Comparison of ENCODE assay signal across 8 cellular contexts in the genomic region with DNA sequence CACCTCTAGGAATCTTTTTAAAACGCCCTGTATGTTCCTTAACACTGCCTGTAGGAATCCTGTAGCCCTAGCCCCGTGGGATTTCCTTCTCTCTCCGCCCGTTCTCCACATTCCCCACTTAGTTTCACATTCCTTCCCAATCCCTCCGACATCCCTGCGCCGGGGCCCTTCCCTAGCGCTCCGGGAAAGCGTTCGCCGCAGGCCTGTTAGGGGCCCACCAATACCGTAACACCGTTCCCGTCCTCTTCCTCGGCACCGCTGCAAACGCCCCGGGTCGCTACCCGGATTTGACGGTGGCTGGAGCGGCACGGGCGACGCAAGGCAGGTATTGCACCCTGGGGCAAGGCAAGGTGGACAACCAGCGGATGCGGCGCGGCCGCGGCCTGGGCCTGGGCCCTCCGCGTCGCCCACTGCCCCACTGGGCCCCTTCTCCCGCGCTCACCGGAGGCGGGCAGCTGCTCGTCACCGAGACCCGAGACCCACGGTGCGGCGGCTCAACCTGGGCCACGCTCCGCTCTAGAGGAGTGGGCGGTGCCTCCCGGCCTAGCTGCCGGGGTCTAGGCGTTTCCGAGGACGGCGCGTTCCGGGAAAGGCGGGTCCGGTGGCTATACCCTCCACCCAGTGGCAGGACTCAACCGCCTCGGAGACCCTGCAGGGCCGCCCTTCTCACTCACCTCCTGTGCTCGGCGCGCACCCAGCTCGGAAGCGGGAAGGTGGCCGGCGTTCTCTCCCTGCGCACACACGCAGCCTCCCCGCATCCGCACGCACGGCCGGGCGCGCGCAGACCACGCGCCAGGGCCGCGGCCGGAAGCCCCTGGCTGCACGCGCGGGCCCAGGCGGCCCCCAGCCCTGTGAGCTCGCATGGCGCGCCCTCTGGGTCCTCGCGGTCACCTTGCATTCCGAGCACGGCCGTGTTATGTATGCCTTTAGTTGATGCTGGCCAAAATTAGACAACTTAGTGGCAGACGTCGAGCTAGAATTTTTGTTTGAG. TPM values are rescaled to one million over a fixed set of nuclear protein-coding genes. Genes with fewer than 3 reads are reported as not detected.
A peak's percentile ranks its signal among the peaks of the same experiment; 100 is the strongest.
DNase-seq lines count a peak whose midpoint lies in the region; ATAC-seq and TF ChIP-seq lines count a peak whose summit lies in the region.

A gene with protein sequence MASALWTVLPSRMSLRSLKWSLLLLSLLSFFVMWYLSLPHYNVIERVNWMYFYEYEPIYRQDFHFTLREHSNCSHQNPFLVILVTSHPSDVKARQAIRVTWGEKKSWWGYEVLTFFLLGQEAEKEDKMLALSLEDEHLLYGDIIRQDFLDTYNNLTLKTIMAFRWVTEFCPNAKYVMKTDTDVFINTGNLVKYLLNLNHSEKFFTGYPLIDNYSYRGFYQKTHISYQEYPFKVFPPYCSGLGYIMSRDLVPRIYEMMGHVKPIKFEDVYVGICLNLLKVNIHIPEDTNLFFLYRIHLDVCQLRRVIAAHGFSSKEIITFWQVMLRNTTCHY (minus strand): TSS at position 789 of the 991 bp plus-strand sequence. CDS start 18,595 bp downstream, outside the sequence.

- peak within 1 kb of the TSS; percentile 70 for H3K4me3 Mint-ChIP-seq in activated naive CD8-positive, alpha-beta T cell treated with anti-CD3 and anti-CD28 coated beads, Interleukin-2, amount 50 U/mL, for 24 hours

- in situ Hi-C loops in ACHN (cut with HindIII; ENCODE audit: low pct_ligation_motif_present, low pct_unique_long_range_greater_than_20kb, low sequenced_read_pairs), result no loop called here

- H3K9me3 ChIP-seq in cardiac muscle cell (ENCODE audit: low read depth), result no peaks in the 10 kb centered on the region
- H3K9me3 ChIP-seq in osteoblast (ENCODE audit: low read depth, low read length), result no peaks in the 10 kb centered on the region

- H3K4me2 ChIP-seq in osteoblast (ENCODE audit: insufficient read depth, low read length), result peak within 1 kb of the TSS; percentile 80

- H2AFZ ChIP-seq in osteoblast (ENCODE audit: low read length), result peak within 1 kb of the TSS; percentile 64

- peaks cover 16% of the 10 kb centered on the region for H3K4me1 ChIP-seq in cardiac muscle cell (ENCODE audit: low read depth)
- H3K4me1 ChIP-seq in osteoblast (ENCODE audit: insufficient read depth, low read length), result peaks cover 9% of the 10 kb centered on the region

- no peaks in the 10 kb centered on the region for H4K20me1 ChIP-seq in osteoblast (ENCODE audit: insufficient read depth, low read length)

- H3K4me1 Mint-ChIP-seq in activated naive CD8-positive, alpha-beta T cell treated with anti-CD3 and anti-CD28 coated beads, Interleukin-2, amount 50 U/mL, for 24 hours, result peaks cover 10% of the 10 kb centered on the region

- H3K27me3 ChIP-seq in cardiac muscle cell (peaks cover 19% of the 10 kb centered on the region), osteoblast (ENCODE audit: insufficient read depth, low read length) (no peaks in the 10 kb centered on the region)

- ATAC-seq in GM18508 (IDR thresholded peaks at IDR 0.05; ENCODE audit: insufficient read depth, unreplicated experiment), result peak; percentile 61
- ATAC-seq in HG02938 (IDR thresholded peaks at IDR 0.05; ENCODE audit: unreplicated experiment), result peak; percentile 68
- peak; percentile 67 for ATAC-seq in activated naive CD8-positive, alpha-beta T cell treated with anti-CD3 and anti-CD28 coated beads, Interleukin-2, amount 50 U/mL, for 24 hours

- no peaks in the 10 kb centered on the region for H3K9me3 Mint-ChIP-seq in activated naive CD8-positive, alpha-beta T cell treated with anti-CD3 and anti-CD28 coated beads, Interleukin-2, amount 50 U/mL, for 24 hours

- H3K4me3 ChIP-seq in cardiac muscle cell (peak within 1 kb of the TSS; percentile 26), osteoblast (ENCODE audit: insufficient read depth, low read length) (peak within 1 kb of the TSS; percentile 86)

- DNase-seq in ACHN (peak; percentile 58), NCI-H446 treated with DMSO at 0.1 percent for 48 hours (lab: John Stamatoyannopoulos, UW) (peak; percentile 44), cardiac muscle cell (ENCODE audit: low read depth in 1 of 2, low spot score in 1 of 2) (peak; percentile 49 to 82), osteoblast (ENCODE audit: insufficient read length, low spot score, missing footprints) (peak; percentile 95), NAMALWA (ENCODE audit: low spot score) (no peak)
- DNase-seq in activated naive CD8-positive, alpha-beta T cell treated with anti-CD3 and anti-CD28 coated beads, Interleukin-2, amount 50 U/mL, for 24 hours, result peak; percentile 41

- H3K79me2 ChIP-seq in osteoblast (ENCODE audit: insufficient read depth, low read length), result no peaks in the 10 kb centered on the region

- H3K27me3 Mint-ChIP-seq in activated naive CD8-positive, alpha-beta T cell treated with anti-CD3 and anti-CD28 coated beads, Interleukin-2, amount 50 U/mL, for 24 hours, result peaks cover 23% of the 10 kb centered on the region

- peak within 1 kb of the TSS; percentile 1 for H3K27ac ChIP-seq in cardiac muscle cell
- peak within 1 kb of the TSS; percentile 61 for H3K27ac ChIP-seq in osteoblast (ENCODE audit: low read depth, low read length)

- peaks cover 2% of the 10 kb centered on the region for H3K36me3 Mint-ChIP-seq in activated naive CD8-positive, alpha-beta T cell treated with anti-CD3 and anti-CD28 coated beads, Interleukin-2, amount 50 U/mL, for 24 hours (ENCODE audit: low read depth)

- H3K36me3 ChIP-seq in cardiac muscle cell (no peaks in the 10 kb centered on the region), osteoblast (ENCODE audit: insufficient read depth, low read length) (peaks cover 13% of the 10 kb centered on the region)

- TF ChIP-seq CTCF in cardiac muscle cell (IDR thresholded peaks at IDR 0.05; ENCODE audit: low read depth, low read length) (no peak), osteoblast (IDR thresholded peaks at IDR 0.05; ENCODE audit: extremely low read depth, low read depth, low read length) (no peak)

- peak within 1 kb of the TSS; percentile 43 for H3K27ac Mint-ChIP-seq in activated naive CD8-positive, alpha-beta T cell treated with anti-CD3 and anti-CD28 coated beads, Interleukin-2, amount 50 U/mL, for 24 hours

RNA-seq across cellular contexts. Expression of the gene that starts here (rescaled TPM):
- 10.8 and 12.5 TPM in 2 replicates for total RNA-seq in cardiac muscle cell
- polyA plus RNA-seq in cardiac muscle cell, result 6.6 and 10.8 TPM in 2 replicates
- 25.0 and 29.2 TPM in 2 replicates for total RNA-seq in osteoblast
